22 cellular contexts compared by ENCODE assay signal in genomic region chr1:162236622-162237021, GRCh38.
DNase-seq lines count a peak whose midpoint lies in the region; ATAC-seq, FAIRE-seq and TF ChIP-seq lines count a peak whose summit lies in the region.
"Had no signal": no experiment of that assay in that cellular context is flagged by ENCODE, and none has a peak within 500 bp of the region (broad histone marks: within the 10 kb centered on the region; RNA-seq: fewer than 3 reads in every experiment).

No MANE protein-coding gene starts in this region.

- H3K27ac ChIP-seq in liver (ENCODE audit: low read depth in 1 of 2, low read length in 2 of 2) (peak overlapping the region; percentile 39 to 49), HepG2 (ENCODE audit: extremely low read length, insufficient read depth, low read length) (no peak overlapping the region), upper lobe of right lung (no peak overlapping the region), substantia nigra (ENCODE audit: low read depth, low read length, poor library complexity, severe bottlenecking) (no peak overlapping the region)
- H3K27ac ChIP-seq: BLaER1 treated with 17β-estradiol and CSF1 and Interleukin-3, amounts not matched to agents 10 nM and 100 nM; KMS-11; Peyer's patch; SK-N-MC had no signal

- H3K4me2 ChIP-seq in HepG2 (ENCODE audit: low read depth, low read length), result no peak overlapping the region
- H3K4me2 ChIP-seq: KMS-11 had no signal

- no peaks in the 10 kb centered on the region for H3K9me3 ChIP-seq in liver (ENCODE audit: control insufficient read depth in 4 of 4, low read length in 3 of 4)
- H3K9me3 ChIP-seq in HepG2 (ENCODE audit: low read length), result no peaks in the 10 kb centered on the region
- H3K9me3 ChIP-seq in mucosa of descending colon, result no peaks in the 10 kb centered on the region
- no peaks in the 10 kb centered on the region for H3K9me3 ChIP-seq in upper lobe of right lung
- H3K9me3 ChIP-seq: BLaER1 treated with 17β-estradiol and CSF1 and Interleukin-3, amounts not matched to agents 10 nM and 100 nM; Peyer's patch had no signal

- H3K36me3 ChIP-seq in liver (ENCODE audit: control insufficient read depth in 4 of 4, insufficient read depth in 3 of 4, low read depth in 1 of 4, low read length in 3 of 4) (no peaks in the 10 kb centered on the region), HepG2 (replicated peaks in 1 of 2; ENCODE audit: control insufficient read depth in 1 of 2, insufficient read depth in 2 of 2, low read length in 2 of 2) (no peaks in the 10 kb centered on the region; a peak in 1 of 5 replicates), mucosa of descending colon (ENCODE audit: low read depth) (no peaks in the 10 kb centered on the region), upper lobe of right lung (no peaks in the 10 kb centered on the region)
- H3K36me3 ChIP-seq: BLaER1 treated with 17β-estradiol and CSF1 and Interleukin-3, amounts not matched to agents 10 nM and 100 nM; Peyer's patch had no signal

- TF ChIP-seq POLR2A in HepG2 (IDR thresholded peaks at IDR 0.05; ENCODE audit: insufficient read depth in 1 of 2, low read depth in 2 of 2, low read length in 2 of 2), result no peak

- TF ChIP-seq CTCF in liver (IDR thresholded peaks at IDR 0.05; ENCODE audit: low read depth, low read length, missing input control), result no peak
- TF ChIP-seq CTCF in HepG2 (CRISPR knock-in tag; IDR thresholded peaks at IDR 0.05), result no peak
- TF ChIP-seq CTCF in mucosa of descending colon (IDR thresholded peaks at IDR 0.05), result no peak
- TF ChIP-seq CTCF in upper lobe of right lung (IDR thresholded peaks at IDR 0.05), result no peak

- TF ChIP-seq EP300 in HepG2 (IDR thresholded peaks at IDR 0.05; ENCODE audit: low read depth in 2 of 2, low read length in 2 of 2) (no peak), HepG2 (CRISPR knock-in tag; IDR thresholded peaks at IDR 0.05; ENCODE audit: borderline replicate concordance) (no peak)

- 63% methylated on average over 2 of the region's 2 CpGs for WGBS in liver
- WGBS in HepG2 (ENCODE audit: low lambda C conversion rate), result 84% methylated on average over 2 of the region's 2 CpGs

- ATAC-seq in HepG2, result no peak
- peak; percentile 28 for ATAC-seq in mucosa of descending colon
- peak; percentile 69 for ATAC-seq in upper lobe of right lung
- ATAC-seq in GM18861 (IDR thresholded peaks at IDR 0.05; ENCODE audit: unreplicated experiment), result no peak
- ATAC-seq: GM12878, Right ventricle myocardium inferior had no signal

- FAIRE-seq in HepG2 (lab: Jason Lieb, UNC), result no peak
- FAIRE-seq: A204.1, GM12878 had no signal

- CTCF ChIA-PET in HepG2 (lab: Yijun Ruan, JAX; ENCODE audit: low intra/inter-chr PET ratio, low total read pairs), result no interaction called here

- in situ Hi-C loops in HepG2 (cut with HindIII; ENCODE audit: extremely low pct_ligation_motif_present, low pct_unique_long_range_greater_than_20kb), result no loop called here

- POLR2A ChIA-PET in HepG2 (lab: Yijun Ruan, JAX), result no interaction called here

- intact Hi-C loops in HepG2 (cut with micrococcal nuclease; ENCODE audit: unreplicated experiment), result loop anchor here (5.0 kb wide), 2 partner anchors 39 to 104 kb away; no protein-coding TSS in a partner anchor
- intact Hi-C loops in mucosa of descending colon (cut with DNase I, micrococcal nuclease), result no loop called here
- intact Hi-C loops in upper lobe of right lung (cut with DNase I), result no loop called here

- DNase-seq in HepG2 (ENCODE audit: low spot score) (no peak), SKM-1 treated with dmso at 0.1 percent for 144 hours (lab: John Stamatoyannopoulos, UW; ENCODE audit: unreplicated experiment) (peak; percentile 50), mucosa of descending colon (no peak), upper lobe of right lung (no peak), NCI-H526 treated with DMSO at 0.1 percent for 48 hours (lab: John Stamatoyannopoulos, UW) (no peak), substantia nigra (lab: John Stamatoyannopoulos, UW) (no peak)
- DNase-seq: GDM1, GOT3, NCI-H1092 treated with DMSO at 0.1 percent for 48 hours, NCI-H1694 treated with DMSO at 0.1 percent for 48 hours, NCI-H2107, NCI-H446, NCI-H774, Peyer's patch had no signal

- peaks cover 18 to 67% (median 41%) of the 10 kb centered on the region in 4 donors for H3K4me1 ChIP-seq in liver (ENCODE audit: control insufficient read depth in 4 of 4, insufficient read depth in 4 of 4, low read length in 3 of 4)
- H3K4me1 ChIP-seq in HepG2 (ENCODE audit: insufficient read depth, low read length), result peaks cover 83% of the 10 kb centered on the region
- no peaks in the 10 kb centered on the region for H3K4me1 ChIP-seq in mucosa of descending colon (ENCODE audit: low read depth)
- H3K4me1 ChIP-seq in upper lobe of right lung, result no peaks in the 10 kb centered on the region
- H3K4me1 ChIP-seq: Peyer's patch had no signal

- H3K9ac ChIP-seq in liver (ENCODE audit: low read depth in 1 of 2, low read length in 2 of 2) (no peak overlapping the region), HepG2 (ENCODE audit: insufficient read depth, low read depth, low read length) (no peak overlapping the region)
- H3K9ac ChIP-seq: BLaER1 treated with 17β-estradiol and CSF1 and Interleukin-3, amounts not matched to agents 10 nM and 100 nM; KMS-11 had no signal

- TF ChIP-seq RAD21 in liver (IDR thresholded peaks at IDR 0.05) (peak in 1 of 2 donors; percentile 35), HepG2 (CRISPR knock-in tag; IDR thresholded peaks at IDR 0.05) (no peak)

- no peak overlapping the region for H3K4me3 ChIP-seq in liver (ENCODE audit: low read depth in 1 of 3, low read length in 3 of 3)
- no peak overlapping the region for H3K4me3 ChIP-seq in HepG2 (replicated peaks in 1 of 3; ENCODE audit: insufficient read depth in 1 of 3, low read depth in 2 of 3, low read length in 3 of 3)
- no peak overlapping the region for H3K4me3 ChIP-seq in mucosa of descending colon
- no peak overlapping the region for H3K4me3 ChIP-seq in upper lobe of right lung
- H3K4me3 ChIP-seq: BLaER1 treated with 17β-estradiol and CSF1 and Interleukin-3, amounts not matched to agents 10 nM and 100 nM; GM12878; Peyer's patch; SK-N-MC had no signal

- H3K27me3 ChIP-seq in liver (ENCODE audit: control insufficient read depth in 4 of 4, insufficient read depth in 4 of 4, low read length in 3 of 4), result no peaks in the 10 kb centered on the region
- H3K27me3 ChIP-seq in HepG2 (ENCODE audit: control insufficient read depth in 1 of 2, insufficient read depth in 2 of 2, low read length in 2 of 2), result no peaks in the 10 kb centered on the region
- H3K27me3 ChIP-seq in upper lobe of right lung, result no peaks in the 10 kb centered on the region
- H3K27me3 ChIP-seq: BLaER1 treated with 17β-estradiol and CSF1 and Interleukin-3, amounts not matched to agents 10 nM and 100 nM; Peyer's patch had no signal

- no peaks in the 10 kb centered on the region for H4K20me1 ChIP-seq in HepG2 (ENCODE audit: insufficient read depth, low read length)
- H4K20me1 ChIP-seq: BLaER1 treated with 17β-estradiol and CSF1 and Interleukin-3, amounts not matched to agents 10 nM and 100 nM had no signal

- H2AFZ ChIP-seq in HepG2 (ENCODE audit: low read length), result no peak overlapping the region

- H3K79me2 ChIP-seq in HepG2 (ENCODE audit: insufficient read depth, low read length), result peaks cover 9% of the 10 kb centered on the region

- BruUV-seq in HepG2 (replicated peaks; lab: Mats Ljungman, UMichigan), result no TSS peak

TF ChIP-seq in liver, 16 proteins besides CTCF, POLR2A, EP300 and RAD21 (continues in another document):
- peak; percentile 17 to 23 for TF ChIP-seq HNF4A (conservative IDR thresholded peaks at IDR 0.05)
- TF ChIP-seq NR2F2 (IDR thresholded peaks at IDR 0.05), result no peak
- TF ChIP-seq JUND (IDR thresholded peaks at IDR 0.05), result no peak
- no peak for TF ChIP-seq ZBTB33 (IDR thresholded peaks at IDR 0.05)
- no peak for TF ChIP-seq GABPA (IDR thresholded peaks at IDR 0.05 in 1 of 2, conservative IDR thresholded peaks at IDR 0.05 in 1 of 2)

TF ChIP-seq in HepG2, 621 proteins besides CTCF, POLR2A, EP300 and RAD21:
- TF ChIP-seq ZNF143 (CRISPR knock-in tag; IDR thresholded peaks at IDR 0.05) (no peak), ATF7-NPFF (CRISPR knock-in tag; IDR thresholded peaks at IDR 0.05; ENCODE audit: low read depth) (no peak), PTBP1 (IDR thresholded peaks at IDR 0.05; ENCODE audit: low read depth, low read length, poor library complexity, severe bottlenecking) (no peak), ZFP41 (CRISPR knock-in tag; IDR thresholded peaks at IDR 0.05; ENCODE audit: borderline replicate concordance) (no peak), NPAS2 (CRISPR knock-in tag; IDR thresholded peaks at IDR 0.05; ENCODE audit: borderline replicate concordance) (no peak), ZSCAN5A (CRISPR knock-in tag; IDR thresholded peaks at IDR 0.05; ENCODE audit: borderline replicate concordance) (no peak), FOXO4 (CRISPR knock-in tag; conservative IDR thresholded peaks at IDR 0.05) (no peak), ZNF589 (CRISPR knock-in tag; conservative IDR thresholded peaks at IDR 0.05) (no peak), SALL1 (CRISPR knock-in tag; IDR thresholded peaks at IDR 0.05) (no peak), WIZ (CRISPR knock-in tag; IDR thresholded peaks at IDR 0.05) (no peak)

Comparison
In these comparisons a context has a peak if more than half of its experiments do, and no peak if none do; other contexts are left out.
1. H3K27ac ChIP-seq: peak in liver (2 of 2); none in HepG2 (single experiment), upper lobe of right lung (single experiment) and substantia nigra (single experiment).
2. ATAC-seq: peak in mucosa of descending colon (single experiment) and upper lobe of right lung (single experiment); none in HepG2 (single experiment) and GM18861 (single experiment).